In the genomic region with DNA sequence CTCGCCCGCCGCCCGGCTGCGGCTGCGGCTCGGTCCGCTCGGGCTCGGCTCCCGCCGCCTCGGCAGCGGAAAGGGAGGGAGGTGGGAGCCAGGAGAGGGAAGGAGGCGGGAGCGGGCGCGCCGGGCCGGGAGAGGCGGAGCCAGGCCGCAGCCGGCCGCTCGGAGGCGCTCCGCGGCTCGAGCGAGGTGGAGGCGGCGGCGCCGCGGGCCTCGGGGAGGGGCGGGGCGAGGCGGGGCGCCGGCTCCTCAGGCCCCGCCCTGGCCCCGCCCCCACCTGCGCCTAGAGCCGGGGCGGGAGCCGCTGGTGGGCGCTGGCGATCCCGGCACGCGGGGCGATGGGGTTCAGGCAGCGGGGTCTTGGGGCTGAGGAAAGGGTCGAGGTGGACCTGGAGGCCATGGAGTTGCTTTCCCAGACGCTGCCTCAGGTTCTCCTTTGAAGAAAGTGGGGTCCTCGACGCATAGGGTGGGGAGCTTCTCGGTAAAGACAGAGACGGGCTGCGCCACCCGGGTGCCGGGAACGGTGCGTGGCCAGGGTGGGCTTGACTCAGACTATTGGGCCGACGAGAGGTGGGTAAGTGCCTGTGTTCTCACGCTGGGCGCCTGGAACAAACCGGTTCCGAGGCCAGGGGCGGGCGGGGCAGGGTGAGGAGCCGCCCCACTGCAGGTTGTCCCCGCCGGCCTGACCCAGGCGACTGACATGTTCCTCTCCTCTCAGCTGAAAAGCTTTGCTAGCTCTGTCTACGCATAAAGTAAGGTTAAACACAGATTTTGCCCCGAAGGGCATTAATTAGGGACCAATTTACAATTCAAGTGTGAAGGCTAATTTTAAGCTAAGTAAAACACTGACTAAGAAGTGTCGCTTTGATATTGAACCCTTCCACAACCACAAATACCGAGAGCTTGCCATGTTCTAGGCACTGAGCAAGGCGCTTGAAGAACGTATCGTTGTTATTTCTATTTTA, we compare ENCODE assay signal across 1 cellular context.
TF ChIP-seq lines count a peak whose summit lies in the region.

TSS of gene CMTM4 (minus strand) at position 75 of the 962 bp plus-strand sequence. CDS start 218 bp downstream, outside the sequence.

TF ChIP-seq in HepG2, 621 proteins besides CTCF, POLR2A, EP300 and RAD21 (continued from another document and continues in another):
- TF ChIP-seq ZBTB4 (CRISPR knock-in tag; IDR thresholded peaks at IDR 0.05; ENCODE audit: borderline replicate concordance) (no peak), TMF1 (CRISPR knock-in tag; IDR thresholded peaks at IDR 0.05; ENCODE audit: low read depth) (peak; percentile 22; the same call in 1 of the 2 replicates), ZNF333 (CRISPR knock-in tag; IDR thresholded peaks at IDR 0.05; ENCODE audit: borderline replicate concordance) (peak; percentile 50; the same call in 1 of the 2 replicates), ZNF329 (CRISPR knock-in tag; IDR thresholded peaks at IDR 0.05; ENCODE audit: low read depth) (0 out of 2 replicates have a peak, but pooled peaks have one; percentile 11), DDIT3 (CRISPR knock-in tag; IDR thresholded peaks at IDR 0.05) (no peak), TOE1 (CRISPR knock-in tag; IDR thresholded peaks at IDR 0.05) (no peak), KLF16 (CRISPR knock-in tag; IDR thresholded peaks at IDR 0.05) (no peak), RFX3 (CRISPR knock-in tag; IDR thresholded peaks at IDR 0.05) (no peak), TCF7L2 (IDR thresholded peaks at IDR 0.05; ENCODE audit: low read depth, low read length) (no peak), PRPF4 (IDR thresholded peaks at IDR 0.05; ENCODE audit: low read depth, low read length, poor library complexity, severe bottlenecking) (no peak), ZNF124 (CRISPR knock-in tag; IDR thresholded peaks at IDR 0.05) (0 out of 2 replicates have a peak, but pooled peaks have one; percentile 17), MED13 (CRISPR knock-in tag; IDR thresholded peaks at IDR 0.05) (0 out of 2 replicates have a peak, but pooled peaks have one; percentile 7), AKAP8 (CRISPR knock-in tag; IDR thresholded peaks at IDR 0.05) (peak; percentile 24), ZNF225 (CRISPR knock-in tag; IDR thresholded peaks at IDR 0.05) (no peak), HOXA7 (CRISPR knock-in tag; IDR thresholded peaks at IDR 0.05) (no peak), ZNF383 (CRISPR knock-in tag; IDR thresholded peaks at IDR 0.05; ENCODE audit: borderline replicate concordance) (no peak), RBAK (CRISPR knock-in tag; IDR thresholded peaks at IDR 0.05) (peak; percentile 83), ZNF724P (CRISPR knock-in tag; IDR thresholded peaks at IDR 0.05; ENCODE audit: borderline replicate concordance) (no peak; the same call in 1 of the 2 replicates), GATAD1 (CRISPR knock-in tag; IDR thresholded peaks at IDR 0.05) (no peak), RBFOX2 (IDR thresholded peaks at IDR 0.05; ENCODE audit: low read depth, low read length) (peak; percentile 40; the same call in 1 of the 2 replicates), ZBTB40 (IDR thresholded peaks at IDR 0.05) (no peak), ZBTB40 (CRISPR knock-in tag; IDR thresholded peaks at IDR 0.05) (no peak), SRY (CRISPR knock-in tag; IDR thresholded peaks at IDR 0.05) (peak; percentile 22; the same call in 1 of the 2 replicates), ARID4A (CRISPR knock-in tag; IDR thresholded peaks at IDR 0.05; ENCODE audit: borderline replicate concordance) (0 out of 2 replicates have a peak, but pooled peaks have one; percentile 14), PHF8 (CRISPR knock-in tag; IDR thresholded peaks at IDR 0.05) (peak; percentile 39; the same call in 1 of the 2 replicates), PAX8 (CRISPR knock-in tag; IDR thresholded peaks at IDR 0.05; ENCODE audit: borderline replicate concordance) (no peak), ZSCAN29 (CRISPR knock-in tag; conservative IDR thresholded peaks at IDR 0.05) (no peak), SAP130 (CRISPR knock-in tag; IDR thresholded peaks at IDR 0.05; ENCODE audit: low read depth) (peak; percentile 10; the same call in 1 of the 2 replicates)
- TF ChIP-seq, protein P1, sequence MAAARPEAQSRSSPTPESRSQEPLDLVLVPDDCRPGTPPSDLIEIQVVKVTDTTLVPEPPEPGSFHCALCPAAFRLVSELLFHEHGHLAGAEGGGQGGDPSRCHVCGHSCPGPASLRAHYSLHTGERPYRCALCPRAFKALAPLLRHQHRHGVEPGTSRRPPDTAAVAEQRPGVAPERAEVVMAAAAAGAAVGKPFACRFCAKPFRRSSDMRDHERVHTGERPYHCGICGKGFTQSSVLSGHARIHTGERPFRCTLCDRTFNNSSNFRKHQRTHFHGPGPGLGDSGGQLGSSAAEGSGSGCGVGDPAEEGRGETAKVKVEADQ (CRISPR knock-in tag; IDR thresholded peaks at IDR 0.05; ENCODE audit: borderline replicate concordance), result 0 out of 2 replicates have a peak, but pooled peaks have one; percentile 15
- TF ChIP-seq, protein P2, sequence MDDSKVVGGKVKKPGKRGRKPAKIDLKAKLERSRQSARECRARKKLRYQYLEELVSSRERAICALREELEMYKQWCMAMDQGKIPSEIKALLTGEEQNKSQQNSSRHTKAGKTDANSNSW (CRISPR knock-in tag; IDR thresholded peaks at IDR 0.05; ENCODE audit: borderline replicate concordance), result no peak
- TF ChIP-seq, protein P3, sequence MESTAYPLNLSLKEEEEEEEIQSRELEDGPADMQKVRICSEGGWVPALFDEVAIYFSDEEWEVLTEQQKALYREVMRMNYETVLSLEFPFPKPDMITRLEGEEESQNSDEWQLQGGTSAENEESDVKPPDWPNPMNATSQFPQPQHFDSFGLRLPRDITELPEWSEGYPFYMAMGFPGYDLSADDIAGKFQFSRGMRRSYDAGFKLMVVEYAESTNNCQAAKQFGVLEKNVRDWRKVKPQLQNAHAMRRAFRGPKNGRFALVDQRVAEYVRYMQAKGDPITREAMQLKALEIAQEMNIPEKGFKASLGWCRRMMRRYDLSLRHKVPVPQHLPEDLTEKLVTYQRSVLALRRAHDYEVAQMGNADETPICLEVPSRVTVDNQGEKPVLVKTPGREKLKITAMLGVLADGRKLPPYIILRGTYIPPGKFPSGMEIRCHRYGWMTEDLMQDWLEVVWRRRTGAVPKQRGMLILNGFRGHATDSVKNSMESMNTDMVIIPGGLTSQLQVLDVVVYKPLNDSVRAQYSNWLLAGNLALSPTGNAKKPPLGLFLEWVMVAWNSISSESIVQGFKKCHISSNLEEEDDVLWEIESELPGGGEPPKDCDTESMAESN (CRISPR knock-in tag; conservative IDR thresholded peaks at IDR 0.05), result 0 out of 2 replicates have a peak, but pooled peaks have one; percentile 13
